ENCODE assay signal across 9 cellular contexts in genomic region chr16:87806608-87807546, GRCh38. TPM values are rescaled to one million over a fixed set of nuclear protein-coding genes. Genes with fewer than 3 reads are reported as not detected.
DNase-seq lines count a peak whose midpoint lies in the region; ATAC-seq and TF ChIP-seq lines count a peak whose summit lies in the region.
"Had no signal": no experiment of that assay in that cellular context is flagged by ENCODE, and none has a peak within 500 bp of the region (broad histone marks: within the 10 kb centered on the region; RNA-seq: fewer than 3 reads in every experiment).

No MANE protein-coding gene starts in this region.

- H3K4me3 ChIP-seq in coronary artery, result peak overlapping the region; percentile 66

- peaks cover 19% of the 10 kb centered on the region for H3K4me1 Mint-ChIP-seq in mesothelial cell of epicardium

- H3K27ac ChIP-seq in coronary artery, result no peak overlapping the region
- H3K27ac ChIP-seq: 22Rv1 had no signal

- peak; percentile 79 to 81 for ATAC-seq in activated CD4-positive, CD25-positive, alpha-beta regulatory T cell treated with anti-CD3 and anti-CD28 coated beads, Interleukin-2, amount 50 U/mL, for 24 hours
- ATAC-seq in stimulated activated naive CD8-positive, alpha-beta T cell treated with anti-CD3 and anti-CD28 coated beads, Interleukin-15, Interleukin-2, amounts not matched to agents 100 U/mL and 50 U/mL, for 24 hours, result peak; percentile 67
- ATAC-seq in HG03565 (IDR thresholded peaks at IDR 0.05; ENCODE audit: unreplicated experiment), result no peak

- peak overlapping the region; percentile 88 for H3K27ac Mint-ChIP-seq in mesothelial cell of epicardium

- no peaks in the 10 kb centered on the region for H3K36me3 Mint-ChIP-seq in mesothelial cell of epicardium

- DNase-seq in NCI-H187 (lab: John Stamatoyannopoulos, UW) (peak; percentile 44 to 52), NCI-H187 treated with DMSO at 0.1 percent for 48 hours (lab: John Stamatoyannopoulos, UW) (no peak), NCI-H2171 treated with DMSO at 0.1 percent for 48 hours (lab: John Stamatoyannopoulos, UW) (peak; percentile 97), coronary artery (ENCODE audit: low spot score) (no peak), mesothelial cell of epicardium (ENCODE audit: low spot score in 2 of 2, unreplicated experiment in 2 of 2) (no peak)
- DNase-seq in stimulated activated naive CD8-positive, alpha-beta T cell treated with anti-CD3 and anti-CD28 coated beads, Interleukin-15, Interleukin-2, amounts not matched to agents 100 U/mL and 50 U/mL, for 24 hours, result peak; percentile 67

- no peak for TF ChIP-seq CTCF in coronary artery (IDR thresholded peaks at IDR 0.05)
- no peak for TF ChIP-seq CTCF in mesothelial cell of epicardium (IDR thresholded peaks at IDR 0.05; ENCODE audit: unreplicated experiment)

- H3K4me3 Mint-ChIP-seq in mesothelial cell of epicardium, result peak overlapping the region; percentile 71

- peaks cover 2% of the 10 kb centered on the region for H3K27me3 Mint-ChIP-seq in mesothelial cell of epicardium (ENCODE audit: low read depth)

- H3K9me3 Mint-ChIP-seq in mesothelial cell of epicardium, result no peaks in the 10 kb centered on the region

RNA-seq across cellular contexts. Expression of gene KLHDC4, which starts 41.1 kb away (rescaled TPM):
- total RNA-seq in mesothelial cell of epicardium, result 49.7 to 52.7 TPM (median 52.3 TPM) in 3 replicates

Comparison
In these comparisons a context has a peak if more than half of its experiments do, and no peak if none do; other contexts are left out.
1. DNase-seq: peak in NCI-H187 (2 of 2), NCI-H2171 treated with DMSO at 0.1 percent for 48 hours (single experiment) and stimulated activated naive CD8-positive, alpha-beta T cell treated with anti-CD3 and anti-CD28 coated beads, Interleukin-15, Interleukin-2, amounts not matched to agents 100 U/mL and 50 U/mL, for 24 hours (single experiment); none in NCI-H187 treated with DMSO at 0.1 percent for 48 hours (single experiment), coronary artery (single experiment) and mesothelial cell of epicardium (0 of 2).